ENCODE assay signal across 18 cellular contexts in the genomic region with DNA sequence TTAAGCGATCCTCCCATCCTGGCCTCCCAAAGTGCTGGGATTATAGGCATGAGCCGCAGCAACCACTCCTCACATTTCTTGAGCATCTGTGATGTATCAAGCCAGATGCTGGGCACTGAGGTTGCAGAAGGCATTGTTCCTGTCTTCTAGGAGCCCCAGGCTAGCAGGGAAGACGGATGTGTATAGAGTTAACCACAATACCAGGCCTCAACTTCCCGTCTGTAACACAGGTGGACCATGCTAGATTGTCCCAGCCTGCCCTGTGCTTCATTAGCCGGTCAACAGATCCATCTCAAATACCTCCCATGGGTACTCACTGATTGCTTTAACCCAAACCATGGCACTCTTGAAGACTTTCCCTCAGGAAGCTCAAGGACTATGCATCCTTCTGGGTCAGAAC. TPM values are rescaled to one million over a fixed set of nuclear protein-coding genes. Genes with fewer than 3 reads are reported as not detected.
DNase-seq lines count a peak whose midpoint lies in the region; ATAC-seq and TF ChIP-seq lines count a peak whose summit lies in the region.
"Had no signal": no experiment of that assay in that cellular context is flagged by ENCODE, and none has a peak within 500 bp of the region (broad histone marks: within the 10 kb centered on the region; RNA-seq: fewer than 3 reads in every experiment).

No MANE protein-coding gene starts in this region.

- H3K14ac ChIP-seq in trophoblast cell (ENCODE audit: low read length): peak overlapping the region; percentile 71

- H3K27me3 ChIP-seq in BLaER1: no peaks in the 10 kb centered on the region
- no peaks in the 10 kb centered on the region for H3K27me3 ChIP-seq in PC-9 (ENCODE audit: insufficient read depth, low read depth)
- no peaks in the 10 kb centered on the region for H3K27me3 ChIP-seq in endodermal cell (ENCODE audit: control insufficient read depth, insufficient read depth, low read length, poor library complexity, severe bottlenecking)
- H3K27me3 ChIP-seq in trophoblast cell (ENCODE audit: insufficient read depth, low read length): no peaks in the 10 kb centered on the region
- H3K27me3 ChIP-seq: right atrium auricular region had no signal

- H3K36me3 ChIP-seq in BLaER1: no peaks in the 10 kb centered on the region
- H3K36me3 ChIP-seq in PC-9 (ENCODE audit: low read depth): peaks cover 10% of the 10 kb centered on the region
- H3K36me3 ChIP-seq in endodermal cell (ENCODE audit: control insufficient read depth, insufficient read depth, low read length): no peaks in the 10 kb centered on the region
- no peaks in the 10 kb centered on the region for H3K36me3 ChIP-seq in trophoblast cell (ENCODE audit: control insufficient read depth in 1 of 2, insufficient read depth in 2 of 2, low read length in 2 of 2)
- H3K36me3 ChIP-seq: right atrium auricular region, tibial artery had no signal

- no peak for DNase-seq in PC-9
- no peak for DNase-seq in endodermal cell
- DNase-seq in trophoblast cell: peak; percentile 16 to 47
- DNase-seq in AG08395 (ENCODE audit: low spot score): no peak
- no peak for DNase-seq in cortex of kidney (lab: John Stamatoyannopoulos, UW)
- DNase-seq in stimulated activated CD4-positive, alpha-beta T cell treated with anti-CD3 and anti-CD28 coated beads, Interleukin-2, amount 100 ng/mL, for 24 hours: no peak
- DNase-seq: activated CD8-positive, alpha-beta memory T cell treated with anti-CD3 and anti-CD28 coated beads, Interleukin-2, amount 50 U/mL, for 48 hours; RPMI8226; T-cell; tibial artery had no signal

- H3K9me3 ChIP-seq in BLaER1 (no peaks in the 10 kb centered on the region), PC-9 (ENCODE audit: insufficient read depth, low read depth) (no peaks in the 10 kb centered on the region), endodermal cell (ENCODE audit: control insufficient read depth, low read length) (no peaks in the 10 kb centered on the region), trophoblast cell (ENCODE audit: insufficient read depth, low read depth, low read length) (no peaks in the 10 kb centered on the region)
- H3K9me3 ChIP-seq: right atrium auricular region, tibial artery had no signal

- peaks cover 4% of the 10 kb centered on the region for H3K36me3 Mint-ChIP-seq in endodermal cell (ENCODE audit: low read depth)
- H3K36me3 Mint-ChIP-seq in stimulated activated memory B cell treated with anti-CD40 and anti-IgM and Interleukin-4, amounts not matched to agents 10 μg/mL and 1 μg/mL and 100 μg/mL, for 72 hours: no peaks in the 10 kb centered on the region
- H3K36me3 Mint-ChIP-seq: activated naive CD4-positive, alpha-beta T cell treated with anti-CD3 and anti-CD28 coated beads, Interleukin-2, amount 50 U/mL, for 24 hours; IgD-negative memory B cell; natural killer cell treated with Interleukin-12 subunit alpha and Interleukin-12 subunit beta and Interleukin-15 and Interleukin-18, amount 100 ng/mL, for 72 hours; T-cell had no signal

- peaks cover 43% of the 10 kb centered on the region for H3K79me1 ChIP-seq in trophoblast cell (ENCODE audit: low read length)

- no peak for ATAC-seq in stimulated activated memory B cell treated with anti-CD40 and anti-IgM and Interleukin-4, amounts not matched to agents 10 μg/mL and 1 μg/mL and 100 μg/mL, for 72 hours

- H2AFZ ChIP-seq in PC-9 (no peak overlapping the region), trophoblast cell (ENCODE audit: insufficient read depth, low read length, poor library complexity) (peak overlapping the region; percentile 7)

- POLR2A ChIA-PET in PC-9 (lab: Charles Lee; ENCODE audit: unreplicated experiment): interaction anchor here (1.1 to 2.4 kb wide), 7 partner anchors 9 to 94 kb away, joined by 3 to 80 read pairs (median 8); a partner anchor contains a TSS

- H3K4me3 ChIP-seq in BLaER1: no peak overlapping the region
- peak overlapping the region; percentile 58; the same call in 1 of the 2 replicates for H3K4me3 ChIP-seq in PC-9
- H3K4me3 ChIP-seq in endodermal cell (ENCODE audit: low read length): no peak overlapping the region
- no peak overlapping the region for H3K4me3 ChIP-seq in trophoblast cell (ENCODE audit: low read depth, low read length)
- H3K4me3 ChIP-seq: right atrium auricular region, tibial artery had no signal

- H3K4me1 ChIP-seq in BLaER1 (peaks cover 55% of the 10 kb centered on the region), PC-9 (replicated peaks; ENCODE audit: insufficient read depth) (peaks cover 68% of the 10 kb centered on the region), endodermal cell (ENCODE audit: control insufficient read depth, insufficient read depth, low read length) (peaks cover 3% of the 10 kb centered on the region), trophoblast cell (ENCODE audit: control insufficient read depth in 1 of 2, insufficient read depth in 2 of 2, low read length in 2 of 2) (peaks cover 40 to 55% of the 10 kb centered on the region in 2 experiments)

- peaks cover 6% of the 10 kb centered on the region for H3K9me3 Mint-ChIP-seq in endodermal cell
- H3K9me3 Mint-ChIP-seq in stimulated activated memory B cell treated with anti-CD40 and anti-IgM and Interleukin-4, amounts not matched to agents 10 μg/mL and 1 μg/mL and 100 μg/mL, for 72 hours: no peaks in the 10 kb centered on the region
- H3K9me3 Mint-ChIP-seq: activated naive CD4-positive, alpha-beta T cell treated with anti-CD3 and anti-CD28 coated beads, Interleukin-2, amount 50 U/mL, for 24 hours; IgD-negative memory B cell; natural killer cell treated with Interleukin-12 subunit alpha and Interleukin-12 subunit beta and Interleukin-15 and Interleukin-18, amount 100 ng/mL, for 72 hours; T-cell had no signal

- peak overlapping the region; percentile 81 for H2BK120ac ChIP-seq in trophoblast cell (ENCODE audit: insufficient read depth, low read length, poor library complexity)

- intact Hi-C loops in PC-9 (cut with micrococcal nuclease; ENCODE audit: unreplicated experiment): loop anchor here (1.0 to 10.0 kb wide), 2 partner anchors 20 to 244 kb away; no protein-coding TSS in a partner anchor

- peak overlapping the region; percentile 39 for H3K27ac Mint-ChIP-seq in endodermal cell
- H3K27ac Mint-ChIP-seq in stimulated activated memory B cell treated with anti-CD40 and anti-IgM and Interleukin-4, amounts not matched to agents 10 μg/mL and 1 μg/mL and 100 μg/mL, for 72 hours: no peak overlapping the region
- H3K27ac Mint-ChIP-seq: activated naive CD4-positive, alpha-beta T cell treated with anti-CD3 and anti-CD28 coated beads, Interleukin-2, amount 50 U/mL, for 24 hours; natural killer cell treated with Interleukin-12 subunit alpha and Interleukin-12 subunit beta and Interleukin-15 and Interleukin-18, amount 100 ng/mL, for 72 hours had no signal

- peaks cover 12% of the 10 kb centered on the region for H3K27me3 Mint-ChIP-seq in endodermal cell (ENCODE audit: insufficient read depth)
- H3K27me3 Mint-ChIP-seq in stimulated activated memory B cell treated with anti-CD40 and anti-IgM and Interleukin-4, amounts not matched to agents 10 μg/mL and 1 μg/mL and 100 μg/mL, for 72 hours: peaks cover 19% of the 10 kb centered on the region

- no peak overlapping the region for H3K9ac ChIP-seq in BLaER1
- H3K9ac ChIP-seq in endodermal cell (ENCODE audit: extremely low read depth, low read length, poor library complexity, severe bottlenecking): no peak overlapping the region
- no peak overlapping the region for H3K9ac ChIP-seq in trophoblast cell (ENCODE audit: low read length)

- no peak overlapping the region for H4K12ac ChIP-seq in trophoblast cell (ENCODE audit: low read depth, low read length)

- TF ChIP-seq CTCF in PC-9 (conservative IDR thresholded peaks at IDR 0.05) (no peak), endodermal cell (conservative IDR thresholded peaks at IDR 0.05) (no peak)

- CTCF ChIA-PET in PC-9 (lab: Charles Lee): interaction anchor here (0.7 to 1.2 kb wide), 5 partner anchors 13 to 90 kb away, joined by 3 to 5 read pairs (median 5); a partner anchor contains a TSS

- peak overlapping the region; percentile 87 for H3K18ac ChIP-seq in trophoblast cell (ENCODE audit: low read length)

- H3K79me2 ChIP-seq in PC-9 (ENCODE audit: low read depth) (peaks cover 45% of the 10 kb centered on the region), trophoblast cell (ENCODE audit: control insufficient read depth, insufficient read depth, low read length, poor library complexity) (peaks cover 21% of the 10 kb centered on the region)

- no peak overlapping the region for H3K27ac ChIP-seq in BLaER1
- peak overlapping the region; percentile 99 for H3K27ac ChIP-seq in PC-9
- no peak overlapping the region for H3K27ac ChIP-seq in endodermal cell (ENCODE audit: low read depth, low read length)
- H3K27ac ChIP-seq in trophoblast cell (ENCODE audit: low read depth, low read length): peak overlapping the region; percentile 69
- H3K27ac ChIP-seq: right atrium auricular region, tibial artery had no signal

- H3F3A ChIP-seq in PC-9 (ENCODE audit: insufficient read depth, low read depth): peaks cover 73% of the 10 kb centered on the region

- H4K8ac ChIP-seq in trophoblast cell (ENCODE audit: low read depth, low read length): peak overlapping the region; percentile 67

- no peaks in the 10 kb centered on the region for H3K9me2 ChIP-seq in PC-9 (ENCODE audit: insufficient read depth)

- H3K4me1 Mint-ChIP-seq in endodermal cell: peaks cover 54% of the 10 kb centered on the region
- peaks cover 32% of the 10 kb centered on the region for H3K4me1 Mint-ChIP-seq in stimulated activated memory B cell treated with anti-CD40 and anti-IgM and Interleukin-4, amounts not matched to agents 10 μg/mL and 1 μg/mL and 100 μg/mL, for 72 hours

- H2BK12ac ChIP-seq in trophoblast cell (ENCODE audit: low read length): peak overlapping the region; percentile 94

- TSS peak; percentile 5 for BruUV-seq in PC-9 (replicated peaks; lab: Mats Ljungman, UMichigan)

- 93 to 98% methylated on average over 5 of the region's 5 CpGs for WGBS in endodermal cell (ENCODE audit: insufficient coverage in 1 of 2, insufficient read length in 1 of 2), 2 experiments
- WGBS in trophoblast cell (ENCODE audit: extremely low coverage, insufficient coverage, insufficient read length): no CpG with 5 or more reads among the region's 5 CpGs

- H4K20me1 ChIP-seq in BLaER1 (no peaks in the 10 kb centered on the region), PC-9 (ENCODE audit: insufficient read depth) (peaks cover 9% of the 10 kb centered on the region)

- peak overlapping the region; percentile 62 for H3K4ac ChIP-seq in trophoblast cell (ENCODE audit: low read depth, low read length)

- peak overlapping the region; percentile 86 for H3K4me2 ChIP-seq in BLaER1
- peak overlapping the region; percentile 94 for H3K4me2 ChIP-seq in PC-9
- peak overlapping the region; percentile 3 for H3K4me2 ChIP-seq in trophoblast cell (ENCODE audit: low read length)

- no peak overlapping the region for H3K23ac ChIP-seq in trophoblast cell (ENCODE audit: low read length)

- H3K4me3 Mint-ChIP-seq in endodermal cell: no peak overlapping the region
- no peak overlapping the region for H3K4me3 Mint-ChIP-seq in stimulated activated memory B cell treated with anti-CD40 and anti-IgM and Interleukin-4, amounts not matched to agents 10 μg/mL and 1 μg/mL and 100 μg/mL, for 72 hours
- H3K4me3 Mint-ChIP-seq: activated naive CD4-positive, alpha-beta T cell treated with anti-CD3 and anti-CD28 coated beads, Interleukin-2, amount 50 U/mL, for 24 hours; natural killer cell treated with Interleukin-12 subunit alpha and Interleukin-12 subunit beta and Interleukin-15 and Interleukin-18, amount 100 ng/mL, for 72 hours had no signal

- H4K91ac ChIP-seq in trophoblast cell (ENCODE audit: low read depth, low read length): peak overlapping the region; percentile 89

- H2BK5ac ChIP-seq in trophoblast cell (ENCODE audit: low read depth, low read length, poor library complexity): peak overlapping the region; percentile 65

- peak overlapping the region; percentile 87 for H2AK5ac ChIP-seq in trophoblast cell (ENCODE audit: low read length)

RNA-seq across cellular contexts. Expression of a gene that starts 1.8 kb away (rescaled TPM):
- total RNA-seq in PC-9 (2021) (498 and 602 TPM in 2 replicates), endodermal cell (1 to 10 TPM; 5.6 to 9.7 TPM)
- 2.2 TPM for polyA plus RNA-seq in endodermal cell (2013, experiment 1 of 2)
- 1.8 TPM for polyA plus RNA-seq in endodermal cell (2013, experiment 2 of 2)
- polyA plus RNA-seq in trophoblast cell (2013): 166 and 180 TPM in 2 replicates
- total RNA-seq: left ventricle myocardium superior; natural killer cell treated with Interleukin-12 subunit alpha and Interleukin-12 subunit beta and Interleukin-15 and Interleukin-18, amount 100 ng/mL, for 72 hours had no signal
- polyA plus RNA-seq: IgD-negative memory B cell had no signal

RNA-seq across cellular contexts. Expression of a gene that starts 13.3 kb away (rescaled TPM):
- total RNA-seq in PC-9 (2021) (23.2 and 34.7 TPM in 2 replicates), endodermal cell (10 to 100 TPM; 20.9 to 22.2 TPM)
- polyA plus RNA-seq in endodermal cell (2013, experiment 1 of 2): 4.3 TPM
- polyA plus RNA-seq in endodermal cell (2013, experiment 2 of 2): 4.2 TPM
- polyA plus RNA-seq in trophoblast cell (2013): 1.3 and 1.5 TPM in 2 replicates
- total RNA-seq: natural killer cell treated with Interleukin-12 subunit alpha and Interleukin-12 subunit beta and Interleukin-15 and Interleukin-18, amount 100 ng/mL, for 72 hours had no signal
- polyA plus RNA-seq: IgD-negative memory B cell had no signal

RNA-seq across cellular contexts. Expression of a gene that starts 32.0 kb away (rescaled TPM):
- total RNA-seq in PC-9 (2021) (0.48 and 0.72 TPM in 2 replicates), endodermal cell (not detected)
- not detected for polyA plus RNA-seq in endodermal cell (2013, experiment 1 of 2)
- polyA plus RNA-seq in endodermal cell (2013, experiment 2 of 2): not detected
- not detected in 2 replicates for polyA plus RNA-seq in trophoblast cell (2013)
- total RNA-seq: fibroblast of villous mesenchyme; left ventricle myocardium superior; natural killer cell treated with Interleukin-12 subunit alpha and Interleukin-12 subunit beta and Interleukin-15 and Interleukin-18, amount 100 ng/mL, for 72 hours; right atrium auricular region; T-cell had no signal
- polyA plus RNA-seq: IgD-negative memory B cell had no signal

RNA-seq across cellular contexts. Expression of a gene that starts 58.9 kb away (rescaled TPM):
- total RNA-seq in PC-9 (2021) (31.3 and 45.2 TPM in 2 replicates), endodermal cell (10 to 100 TPM; 20.7 to 47.0 TPM)
- polyA plus RNA-seq in endodermal cell (2013, experiment 1 of 2): 4.2 TPM
- polyA plus RNA-seq in endodermal cell (2013, experiment 2 of 2): 3.6 TPM
- 7.3 and 7.6 TPM in 2 replicates for polyA plus RNA-seq in trophoblast cell (2013)
- total RNA-seq: fibroblast of villous mesenchyme; left ventricle myocardium superior; natural killer cell treated with Interleukin-12 subunit alpha and Interleukin-12 subunit beta and Interleukin-15 and Interleukin-18, amount 100 ng/mL, for 72 hours; right atrium auricular region had no signal
- polyA plus RNA-seq: IgD-negative memory B cell had no signal

Comparison
In these comparisons a context has a peak if more than half of its experiments do, and no peak if none do; other contexts are left out.
1. H3K27ac ChIP-seq: peak in PC-9 (single experiment) and trophoblast cell (single experiment); none in BLaER1 (single experiment) and endodermal cell (single experiment).
2. H3K4me2 ChIP-seq: peak in every context shown above with its lines; median percentile 94 in PC-9; 86 in BLaER1; 3 in trophoblast cell.
3. DNase-seq: peak in trophoblast cell (2 of 2); none in PC-9 (0 of 2), endodermal cell (single experiment), AG08395 (single experiment), cortex of kidney (single experiment) and stimulated activated CD4-positive, alpha-beta T cell treated with anti-CD3 and anti-CD28 coated beads, Interleukin-2, amount 100 ng/mL, for 24 hours (0 of 2).
4. RNA of a gene that starts 1.8 kb away (total RNA-seq): 498 to 602 TPM in PC-9; 5.6 to 9.7 TPM in endodermal cell; every median in the first group is over 10 times any median in the second.